9 cellular contexts compared by ENCODE assay signal in the genomic region with DNA sequence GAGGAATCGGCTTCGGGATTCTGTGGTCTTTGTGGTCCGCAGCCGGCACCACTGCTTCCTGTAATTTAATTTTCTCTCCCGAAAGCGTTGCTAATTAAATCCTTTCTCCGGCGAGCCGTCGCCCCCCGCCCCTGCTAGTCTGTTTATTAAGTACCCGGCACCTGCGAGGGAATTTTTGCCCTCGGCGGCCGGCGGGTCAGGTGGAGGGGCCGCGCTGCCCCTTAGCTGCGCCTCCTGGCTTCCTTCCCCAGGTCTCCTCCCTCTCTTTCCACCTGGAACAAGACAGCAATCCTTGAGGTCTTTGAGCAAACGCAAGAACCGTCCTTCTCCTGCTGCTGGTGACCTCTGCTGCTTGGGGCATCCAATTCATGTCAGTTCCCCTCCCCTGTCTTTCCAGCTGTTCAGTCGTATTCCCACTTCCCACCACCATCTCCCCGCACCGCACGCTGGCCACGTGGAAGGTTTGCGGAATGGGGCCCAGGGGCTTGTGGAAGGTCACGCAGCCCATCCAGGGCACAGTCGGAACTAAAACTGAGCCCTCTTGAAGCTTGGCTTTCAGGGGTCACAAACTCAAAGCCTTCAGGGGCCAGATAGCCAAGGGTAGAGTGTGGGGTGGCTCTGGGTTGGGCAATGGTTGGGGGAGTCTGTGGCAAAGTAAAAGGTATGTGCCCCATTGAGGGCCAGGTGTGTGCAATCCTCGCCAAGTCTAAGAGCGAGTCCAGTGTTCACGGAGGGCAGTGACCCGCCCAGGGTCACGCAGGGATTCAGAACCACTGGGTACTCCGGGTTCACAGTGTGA. TPM values are rescaled to one million over a fixed set of nuclear protein-coding genes. Genes with fewer than 3 reads are reported as not detected.
DNase-seq lines count a peak whose midpoint lies in the region; ATAC-seq, FAIRE-seq and TF ChIP-seq lines count a peak whose summit lies in the region.
"Had no signal": no experiment of that assay in that cellular context is flagged by ENCODE, and none has a peak within 500 bp of the region (broad histone marks: within the 10 kb centered on the region; RNA-seq: fewer than 3 reads in every experiment).

No MANE protein-coding gene starts in this region.

- no peak overlapping the region for H4K8ac ChIP-seq in trophoblast cell (ENCODE audit: low read depth, low read length)

- no peak overlapping the region for H3K27ac ChIP-seq in CD4-positive, alpha-beta T cell (ENCODE audit: low read depth, low read length)
- H3K27ac ChIP-seq in endothelial cell of umbilical vein (ENCODE audit: insufficient read depth, low read depth, low read length) (no peak overlapping the region), trophoblast cell (ENCODE audit: low read depth, low read length) (no peak overlapping the region)
- H3K27ac ChIP-seq: epithelial cell of prostate had no signal

- H3K79me2 ChIP-seq in endothelial cell of umbilical vein (ENCODE audit: control insufficient read depth, insufficient read depth, low read length) (no peaks in the 10 kb centered on the region), trophoblast cell (ENCODE audit: control insufficient read depth, insufficient read depth, low read length, poor library complexity) (no peaks in the 10 kb centered on the region)

- BruUV-seq in endothelial cell of umbilical vein (replicated peaks; lab: Mats Ljungman, UMichigan): no TSS peak

- H3K79me1 ChIP-seq in trophoblast cell (ENCODE audit: low read length): peaks cover 5% of the 10 kb centered on the region

- H4K91ac ChIP-seq in trophoblast cell (ENCODE audit: low read depth, low read length): no peak overlapping the region

- TF ChIP-seq CTCF in CD4-positive, alpha-beta T cell (IDR thresholded peaks at IDR 0.05): peak; percentile 33
- no peak for TF ChIP-seq CTCF in endothelial cell of umbilical vein (IDR thresholded peaks at IDR 0.05; ENCODE audit: extremely low read depth in 1 of 2, insufficient read depth in 1 of 2, low read depth in 1 of 2, low read length in 2 of 2)

- no peak overlapping the region for H2AK5ac ChIP-seq in trophoblast cell (ENCODE audit: low read length)

- no peak overlapping the region for H2BK12ac ChIP-seq in trophoblast cell (ENCODE audit: low read length)

- no peak overlapping the region for H3K14ac ChIP-seq in trophoblast cell (ENCODE audit: low read length)

- H3K36me3 Mint-ChIP-seq in CD4-positive, alpha-beta T cell (ENCODE audit: low read depth): peaks cover 5% of the 10 kb centered on the region

- H2BK5ac ChIP-seq in trophoblast cell (ENCODE audit: low read depth, low read length, poor library complexity): no peak overlapping the region

- H3K4me2 ChIP-seq in endothelial cell of umbilical vein (ENCODE audit: insufficient read depth, low read length): peak overlapping the region; percentile 28
- H3K4me2 ChIP-seq in trophoblast cell (ENCODE audit: low read length): peak overlapping the region; percentile 92

- intact Hi-C loops in CD4-positive, alpha-beta T cell (cut with DNase I, micrococcal nuclease): loop anchor here in 1 of 2 experiments (1.0 to 5.0 kb wide), 2 partner anchors 17 to 33 kb away; no protein-coding TSS in a partner anchor
- intact Hi-C loops in endothelial cell of umbilical vein (cut with micrococcal nuclease): loop anchor here (1.0 kb wide), 2 partner anchors 27 to 249 kb away; a partner anchor contains a TSS

- H3K27me3 ChIP-seq in CD4-positive, alpha-beta T cell (ENCODE audit: control insufficient read depth, insufficient read depth, low read length): peaks cover 21% of the 10 kb centered on the region
- H3K27me3 ChIP-seq in endothelial cell of umbilical vein (ENCODE audit: control insufficient read depth in 2 of 2, insufficient read depth in 2 of 2, low read length in 2 of 2) (peaks cover 12 to 16% of the 10 kb centered on the region in 2 experiments), trophoblast cell (ENCODE audit: insufficient read depth, low read length) (no peaks in the 10 kb centered on the region)

- H4K20me1 ChIP-seq in endothelial cell of umbilical vein (replicated peaks; ENCODE audit: control insufficient read depth, extremely low read depth, insufficient read depth, low read length): no peaks in the 10 kb centered on the region

- peak overlapping the region in 1 of 3 experiments; percentile 15 for H3K4me3 ChIP-seq in endothelial cell of umbilical vein (replicated peaks in 1 of 3; ENCODE audit: insufficient read depth in 1 of 3, low read depth in 1 of 3, low read length in 3 of 3)
- H3K4me3 ChIP-seq in trophoblast cell (ENCODE audit: low read depth, low read length): no peak overlapping the region

- dilution Hi-C loops in endothelial cell of umbilical vein (cut with MboI; ENCODE audit: extremely low pct_ligation_motif_present, low sequenced_read_pairs): no loop called here

- FAIRE-seq in endothelial cell of umbilical vein (lab: Jason Lieb, UNC): no peak

- no peak overlapping the region for H3K4ac ChIP-seq in trophoblast cell (ENCODE audit: low read depth, low read length)

- H3K18ac ChIP-seq in trophoblast cell (ENCODE audit: low read length): no peak overlapping the region

- no peak overlapping the region for H4K12ac ChIP-seq in trophoblast cell (ENCODE audit: low read depth, low read length)

- peaks cover 6% of the 10 kb centered on the region for H3K4me1 ChIP-seq in endothelial cell of umbilical vein (ENCODE audit: control insufficient read depth, extremely low read depth, insufficient read depth, low read length)
- H3K4me1 ChIP-seq in trophoblast cell (ENCODE audit: control insufficient read depth in 1 of 2, insufficient read depth in 2 of 2, low read length in 2 of 2): peaks cover 13 to 14% of the 10 kb centered on the region in 2 experiments

- TF ChIP-seq POLR2A in endothelial cell of umbilical vein (IDR thresholded peaks at IDR 0.05; ENCODE audit: low read depth, low read length): no peak

- H3K9me3 Mint-ChIP-seq in CD4-positive, alpha-beta T cell: no peaks in the 10 kb centered on the region

- peak overlapping the region; percentile 28 for H2AFZ ChIP-seq in endothelial cell of umbilical vein (ENCODE audit: low read depth, low read length)
- H2AFZ ChIP-seq in trophoblast cell (ENCODE audit: insufficient read depth, low read length, poor library complexity): peak overlapping the region; percentile 18

- POLR2A ChIA-PET in CD4-positive, alpha-beta T cell (lab: Charles Lee): no interaction called here
- POLR2A ChIA-PET in endothelial cell of umbilical vein (lab: Charles Lee): no interaction called here

- CTCF ChIA-PET in CD4-positive, alpha-beta T cell (lab: Charles Lee): interaction anchor here (1.3 kb wide), 1 partner anchor 55 kb away, joined by 5 read pairs; no protein-coding TSS in a partner anchor
- CTCF ChIA-PET in endothelial cell of umbilical vein (lab: Charles Lee): interaction anchor here (1.0 to 6.3 kb wide), 7 partner anchors 11 to 253 kb away, joined by 4 to 48 read pairs (median 9); no protein-coding TSS in a partner anchor

- H3K9ac ChIP-seq in endothelial cell of umbilical vein (replicated peaks; ENCODE audit: extremely low read depth, insufficient read depth, low read length): no peak overlapping the region
- no peak overlapping the region for H3K9ac ChIP-seq in trophoblast cell (ENCODE audit: low read length)

- H3K4me3 Mint-ChIP-seq in CD4-positive, alpha-beta T cell: peak overlapping the region; percentile 66

- ATAC-seq in CD4-positive, alpha-beta T cell (ENCODE audit: poor library complexity): no peak
- ATAC-seq in GM21360 (IDR thresholded peaks at IDR 0.05; ENCODE audit: unreplicated experiment) (no peak), GM18861 (IDR thresholded peaks at IDR 0.05; ENCODE audit: unreplicated experiment) (no peak)

- WGBS in trophoblast cell (ENCODE audit: extremely low coverage, insufficient coverage, insufficient read length): no CpG with 5 or more reads among the region's 36 CpGs

- H3K27ac Mint-ChIP-seq in CD4-positive, alpha-beta T cell: peak overlapping the region; percentile 36

- H3K9me3 ChIP-seq in CD4-positive, alpha-beta T cell (ENCODE audit: control insufficient read depth, low read length): no peaks in the 10 kb centered on the region
- H3K9me3 ChIP-seq in endothelial cell of umbilical vein (replicated peaks; ENCODE audit: control insufficient read depth, insufficient read depth, low read length) (no peaks in the 10 kb centered on the region), trophoblast cell (ENCODE audit: insufficient read depth, low read depth, low read length) (no peaks in the 10 kb centered on the region)

- no peak overlapping the region for H3K23ac ChIP-seq in trophoblast cell (ENCODE audit: low read length)

- H3K27me3 Mint-ChIP-seq in CD4-positive, alpha-beta T cell: peaks cover 51% of the 10 kb centered on the region

- H2BK120ac ChIP-seq in trophoblast cell (ENCODE audit: insufficient read depth, low read length, poor library complexity): no peak overlapping the region

- no peak for DNase-seq in CD4-positive, alpha-beta T cell
- DNase-seq in NCI-H2227 (lab: John Stamatoyannopoulos, UW; ENCODE audit: unreplicated experiment) (peak; percentile 25), endothelial cell of umbilical vein (ENCODE audit: low read depth, low spot score) (no peak), trophoblast cell (no peak), NCI-H2171 treated with DMSO at 0.1 percent for 48 hours (lab: John Stamatoyannopoulos, UW) (no peak), UCSD-AML1 (lab: John Stamatoyannopoulos, UW; ENCODE audit: unreplicated experiment) (no peak)

- no peaks in the 10 kb centered on the region for H3K9me1 ChIP-seq in endothelial cell of umbilical vein (replicated peaks; ENCODE audit: control insufficient read depth, extremely low read depth, insufficient read depth, low read length)

- H3K4me1 Mint-ChIP-seq in CD4-positive, alpha-beta T cell (ENCODE audit: low read depth): peaks cover 52% of the 10 kb centered on the region

- no peaks in the 10 kb centered on the region for H3K36me3 ChIP-seq in endothelial cell of umbilical vein (ENCODE audit: control insufficient read depth in 2 of 2, extremely low read depth in 1 of 2, insufficient read depth in 2 of 2, low read length in 2 of 2)
- H3K36me3 ChIP-seq in trophoblast cell (ENCODE audit: control insufficient read depth in 1 of 2, insufficient read depth in 2 of 2, low read length in 2 of 2): peaks cover 3 to 4% of the 10 kb centered on the region in 2 experiments

RNA-seq across cellular contexts. Expression of a gene that starts 16.1 kb away (rescaled TPM):
- total RNA-seq in CD4-positive, alpha-beta T cell: not detected
- 0.24 and 0.28 TPM in 2 replicates for total RNA-seq in endothelial cell of umbilical vein
- polyA plus RNA-seq in endothelial cell of umbilical vein: 0.03 and 0.08 TPM in 2 replicates
- 0.03 and 0.04 TPM in 2 replicates for polyA plus RNA-seq in endothelial cell of umbilical vein (2011; cell fraction: cytosol; rRNA removed)
- 0.06 TPM in 1 of 2 replicates, not detected in the other for polyA plus RNA-seq in endothelial cell of umbilical vein (2011; cell fraction: nucleus; rRNA removed)
- polyA plus RNA-seq in endothelial cell of umbilical vein (2012): 0.04 TPM in 1 of 2 replicates, not detected in the other
- polyA minus RNA-seq in endothelial cell of umbilical vein: 0.04 TPM in 1 of 2 replicates, not detected in the other
- not detected for polyA minus RNA-seq in endothelial cell of umbilical vein (2011; cell fraction: cytosol; rRNA and poly(A)+ RNA removed)
- not detected in 2 replicates for polyA minus RNA-seq in endothelial cell of umbilical vein (2011; cell fraction: nucleus; rRNA and poly(A)+ RNA removed)
- 0.26 and 0.28 TPM in 2 replicates for polyA plus RNA-seq in trophoblast cell (2013)

RNA-seq across cellular contexts. Expression of a gene that starts 27.4 kb away (rescaled TPM):
- total RNA-seq in CD4-positive, alpha-beta T cell: 10 to 100 TPM in 1 of 2 experiments, 1 to 10 TPM in 1; 8.2 to 10.7 TPM
- total RNA-seq in endothelial cell of umbilical vein: 17.4 and 17.7 TPM in 2 replicates
- polyA plus RNA-seq in endothelial cell of umbilical vein: 7.6 and 8.8 TPM in 2 replicates
- polyA plus RNA-seq in endothelial cell of umbilical vein (2011; cell fraction: cytosol; rRNA removed): 9.0 and 9.6 TPM in 2 replicates
- 7.7 and 8.8 TPM in 2 replicates for polyA plus RNA-seq in endothelial cell of umbilical vein (2011; cell fraction: nucleus; rRNA removed)
- 8.7 and 10.6 TPM in 2 replicates for polyA plus RNA-seq in endothelial cell of umbilical vein (2012)
- 16.4 and 17.6 TPM in 2 replicates for polyA minus RNA-seq in endothelial cell of umbilical vein
- polyA minus RNA-seq in endothelial cell of umbilical vein (2011; cell fraction: cytosol; rRNA and poly(A)+ RNA removed): 8.1 TPM
- 6.1 and 9.5 TPM in 2 replicates for polyA minus RNA-seq in endothelial cell of umbilical vein (2011; cell fraction: nucleus; rRNA and poly(A)+ RNA removed)
- 14.3 and 14.4 TPM in 2 replicates for polyA plus RNA-seq in trophoblast cell (2013)

RNA-seq across cellular contexts. Expression of a gene that starts 56.1 kb away (rescaled TPM):
- total RNA-seq in CD4-positive, alpha-beta T cell: under 1 TPM; 0.58 to 0.89 TPM
- total RNA-seq in endothelial cell of umbilical vein: not detected in 2 replicates
- polyA plus RNA-seq in endothelial cell of umbilical vein: not detected in 2 replicates
- polyA plus RNA-seq in endothelial cell of umbilical vein (2011; cell fraction: cytosol; rRNA removed): not detected in 2 replicates
- not detected in 2 replicates for polyA plus RNA-seq in endothelial cell of umbilical vein (2011; cell fraction: nucleus; rRNA removed)
- polyA plus RNA-seq in endothelial cell of umbilical vein (2012): not detected in 2 replicates
- polyA minus RNA-seq in endothelial cell of umbilical vein: not detected in 2 replicates
- not detected for polyA minus RNA-seq in endothelial cell of umbilical vein (2011; cell fraction: cytosol; rRNA and poly(A)+ RNA removed)
- polyA minus RNA-seq in endothelial cell of umbilical vein (2011; cell fraction: nucleus; rRNA and poly(A)+ RNA removed): not detected in 2 replicates
- polyA plus RNA-seq in trophoblast cell (2013): 0.43 and 0.57 TPM in 2 replicates
